In genomic region chr2:111896576-111896975, GRCh38 we compare ENCODE assay signal across 19 cellular contexts. TPM values are rescaled to one million over a fixed set of nuclear protein-coding genes. Genes with fewer than 3 reads are reported as not detected.
DNase-seq lines count a peak whose midpoint lies in the region; ATAC-seq and TF ChIP-seq lines count a peak whose summit lies in the region.
"Had no signal": no experiment of that assay in that cellular context is flagged by ENCODE, and none has a peak within 500 bp of the region (broad histone marks: within the 10 kb centered on the region; RNA-seq: fewer than 3 reads in every experiment).

No MANE protein-coding gene starts in this region.

- no peak for DNase-seq in activated naive CD8-positive, alpha-beta T cell treated with anti-CD3 and anti-CD28 coated beads for 36 hours
- DNase-seq in NCI-H2196 (lab: John Stamatoyannopoulos, UW; ENCODE audit: unreplicated experiment) (peak; percentile 33), epithelial cell of esophagus (ENCODE audit: low read depth) (peak; percentile 91), tibial artery (no peak), AG08396 (ENCODE audit: low spot score) (no peak)
- no peak for DNase-seq in naive thymus-derived CD8-positive, alpha-beta T cell
- DNase-seq: activated CD4-positive, alpha-beta T cell treated with anti-CD3 and anti-CD28 coated beads, Interleukin-2, amount 50 U/mL, for 4 hours; activated T-cell treated with anti-CD3 and anti-CD28 coated beads, Interleukin-2, amount 50 U/mL, for 24 hours; Caco-2; cerebellar nuclear complex; NCI-H1092 treated with DMSO at 0.1 percent for 48 hours; NCI-H524 treated with DMSO at 0.1 percent for 48 hours; upper lobe of right lung had no signal

- no peaks in the 10 kb centered on the region for H3K9me3 ChIP-seq in gastroesophageal sphincter
- H3K9me3 ChIP-seq in tibial artery, result no peaks in the 10 kb centered on the region
- H3K9me3 ChIP-seq: Caco-2, upper lobe of right lung had no signal

- H3K9me3 Mint-ChIP-seq in activated naive CD8-positive, alpha-beta T cell (ENCODE audit: low read depth), result no peaks in the 10 kb centered on the region
- no peaks in the 10 kb centered on the region for H3K9me3 Mint-ChIP-seq in activated naive CD8-positive, alpha-beta T cell treated with anti-CD3 and anti-CD28 coated beads for 36 hours
- H3K9me3 Mint-ChIP-seq in naive thymus-derived CD8-positive, alpha-beta T cell, result no peaks in the 10 kb centered on the region
- H3K9me3 Mint-ChIP-seq: activated T-cell treated with anti-CD3 and anti-CD28 coated beads, Interleukin-2, amount 50 U/mL, for 24 hours; stimulated activated naive CD8-positive, alpha-beta T cell treated with anti-CD3 and anti-CD28 coated beads, Interleukin-15, Interleukin-2, amounts not matched to agents 100 ng/mL and 50 ng/mL, for 24 hours had no signal

- H3K4me3 ChIP-seq in epithelial cell of esophagus (ENCODE audit: low read length) (no peak overlapping the region), gastroesophageal sphincter (no peak overlapping the region), tibial artery (no peak overlapping the region)
- H3K4me3 ChIP-seq: upper lobe of right lung had no signal

- 83 to 84% methylated on average over 1 to 6 of the region's 6 CpGs for WGBS in gastroesophageal sphincter (ENCODE audit: low coverage in 1 of 2), 2 donors

- H3K27ac ChIP-seq in gastroesophageal sphincter, result no peak overlapping the region
- no peak overlapping the region for H3K27ac ChIP-seq in tibial artery
- H3K27ac ChIP-seq: HL-60, KMS-11 had no signal

- no peak for TF ChIP-seq CTCF in epithelial cell of esophagus (IDR thresholded peaks at IDR 0.05; ENCODE audit: insufficient read depth, low read depth, low read length, missing control alignments)
- no peak for TF ChIP-seq CTCF in gastroesophageal sphincter (IDR thresholded peaks at IDR 0.05)
- no peak for TF ChIP-seq CTCF in tibial artery (IDR thresholded peaks at IDR 0.05)

- H3K27me3 ChIP-seq in gastroesophageal sphincter (no peaks in the 10 kb centered on the region), tibial artery (no peaks in the 10 kb centered on the region)
- H3K27me3 ChIP-seq: upper lobe of right lung had no signal

- H3K4me3 Mint-ChIP-seq in activated naive CD8-positive, alpha-beta T cell, result peak overlapping the region; percentile 32
- no peak overlapping the region for H3K4me3 Mint-ChIP-seq in activated naive CD8-positive, alpha-beta T cell treated with anti-CD3 and anti-CD28 coated beads for 36 hours
- peak overlapping the region in 5 of 10 donors; percentile 12 to 60 (median 52) for H3K4me3 Mint-ChIP-seq in naive thymus-derived CD8-positive, alpha-beta T cell

- H3K36me3 ChIP-seq in gastroesophageal sphincter (no peaks in the 10 kb centered on the region), tibial artery (no peaks in the 10 kb centered on the region)
- H3K36me3 ChIP-seq: upper lobe of right lung had no signal

- no peak overlapping the region for H3K27ac Mint-ChIP-seq in activated naive CD8-positive, alpha-beta T cell
- H3K27ac Mint-ChIP-seq in activated naive CD8-positive, alpha-beta T cell treated with anti-CD3 and anti-CD28 coated beads for 36 hours, result no peak overlapping the region
- H3K27ac Mint-ChIP-seq in naive thymus-derived CD8-positive, alpha-beta T cell, result no peak overlapping the region
- H3K27ac Mint-ChIP-seq: activated T-cell treated with anti-CD3 and anti-CD28 coated beads, Interleukin-2, amount 50 U/mL, for 24 hours; stimulated activated naive CD8-positive, alpha-beta T cell treated with anti-CD3 and anti-CD28 coated beads, Interleukin-15, Interleukin-2, amounts not matched to agents 100 ng/mL and 50 ng/mL, for 24 hours had no signal

- no peaks in the 10 kb centered on the region for H3K36me3 Mint-ChIP-seq in activated naive CD8-positive, alpha-beta T cell
- H3K36me3 Mint-ChIP-seq in activated naive CD8-positive, alpha-beta T cell treated with anti-CD3 and anti-CD28 coated beads for 36 hours, result no peaks in the 10 kb centered on the region
- no peaks in the 10 kb centered on the region for H3K36me3 Mint-ChIP-seq in naive thymus-derived CD8-positive, alpha-beta T cell

- H3K4me1 ChIP-seq in gastroesophageal sphincter (peaks cover 0 to 37% (median 7%) of the 10 kb centered on the region in 3 donors), tibial artery (peaks cover 0 to 27% (median 13%) of the 10 kb centered on the region in 4 donors)

- no peak for TF ChIP-seq POLR2A in gastroesophageal sphincter (IDR thresholded peaks at IDR 0.05)

- peaks cover 15% of the 10 kb centered on the region for H3K4me1 Mint-ChIP-seq in activated naive CD8-positive, alpha-beta T cell (ENCODE audit: low read depth)
- H3K4me1 Mint-ChIP-seq in activated naive CD8-positive, alpha-beta T cell treated with anti-CD3 and anti-CD28 coated beads for 36 hours, result peaks cover 12% of the 10 kb centered on the region
- peaks cover 6 to 18% (median 17%) of the 10 kb centered on the region in 4 donors for H3K4me1 Mint-ChIP-seq in naive thymus-derived CD8-positive, alpha-beta T cell

- intact Hi-C loops in tibial artery (cut with DNase I; ENCODE audit: low total_unique reads), result loop anchor here (5.0 to 10.0 kb wide), 2 partner anchors 151 to 378 kb away; partner anchors contain the start of gene ZC3H6

- peaks cover 20% of the 10 kb centered on the region for H3K27me3 Mint-ChIP-seq in activated naive CD8-positive, alpha-beta T cell
- H3K27me3 Mint-ChIP-seq in activated naive CD8-positive, alpha-beta T cell treated with anti-CD3 and anti-CD28 coated beads for 36 hours, result peaks cover 51% of the 10 kb centered on the region
- H3K27me3 Mint-ChIP-seq in naive thymus-derived CD8-positive, alpha-beta T cell, result peaks cover 5 to 20% (median 17%) of the 10 kb centered on the region in 5 donors

- ATAC-seq in gastroesophageal sphincter, result no peak
- ATAC-seq in naive thymus-derived CD8-positive, alpha-beta T cell, result no peak
- ATAC-seq: left lobe of liver, upper lobe of right lung had no signal

- no peak for TF ChIP-seq EP300 in gastroesophageal sphincter (IDR thresholded peaks at IDR 0.05)

- POLR2A ChIA-PET in naive thymus-derived CD8-positive, alpha-beta T cell (lab: Charles Lee), result no interaction called here

RNA-seq across cellular contexts. Expression of gene MERTK, which starts 1.8 kb away (rescaled TPM):
- total RNA-seq in activated naive CD8-positive, alpha-beta T cell treated with anti-CD3 and anti-CD28 coated beads for 36 hours, result under 1 TPM; 0.33 to 0.44 TPM
- 10 to 100 TPM; 13.2 to 47.4 (median 32.3) TPM for total RNA-seq in gastroesophageal sphincter
- under 1 TPM; 0.55 to 0.69 TPM for total RNA-seq in naive thymus-derived CD8-positive, alpha-beta T cell
- polyA plus RNA-seq in naive thymus-derived CD8-positive, alpha-beta T cell, result not detected

RNA-seq across cellular contexts. Expression of gene ANAPC1, which starts 12.6 kb away (rescaled TPM):
- 100 to 1,000 TPM; 137 to 149 TPM for total RNA-seq in activated naive CD8-positive, alpha-beta T cell treated with anti-CD3 and anti-CD28 coated beads for 36 hours
- 10 to 100 TPM; 28.9 to 57.1 (median 40.0) TPM for total RNA-seq in gastroesophageal sphincter
- 10 to 100 TPM; 67.0 to 69.5 TPM for total RNA-seq in naive thymus-derived CD8-positive, alpha-beta T cell
- polyA plus RNA-seq in naive thymus-derived CD8-positive, alpha-beta T cell, result 10 to 100 TPM; 29.9 to 32.4 (median 30.8) TPM

Comparison
In these comparisons a context has a peak if more than half of its experiments do, and no peak if none do; other contexts are left out.
1. DNase-seq: peak in NCI-H2196 (single experiment) and epithelial cell of esophagus (single experiment); none in activated naive CD8-positive, alpha-beta T cell treated with anti-CD3 and anti-CD28 coated beads for 36 hours (single experiment), tibial artery (0 of 2), AG08396 (single experiment) and naive thymus-derived CD8-positive, alpha-beta T cell (0 of 10).
2. RNA of gene MERTK, which starts 1.8 kb away (total RNA-seq): 13.2 to 47.4 TPM in gastroesophageal sphincter; 0.55 to 0.69 TPM in naive thymus-derived CD8-positive, alpha-beta T cell and 0.33 to 0.44 TPM in activated naive CD8-positive, alpha-beta T cell treated with anti-CD3 and anti-CD28 coated beads for 36 hours; every median in the first group is over 4 times any median in the second.